In the genomic region with DNA sequence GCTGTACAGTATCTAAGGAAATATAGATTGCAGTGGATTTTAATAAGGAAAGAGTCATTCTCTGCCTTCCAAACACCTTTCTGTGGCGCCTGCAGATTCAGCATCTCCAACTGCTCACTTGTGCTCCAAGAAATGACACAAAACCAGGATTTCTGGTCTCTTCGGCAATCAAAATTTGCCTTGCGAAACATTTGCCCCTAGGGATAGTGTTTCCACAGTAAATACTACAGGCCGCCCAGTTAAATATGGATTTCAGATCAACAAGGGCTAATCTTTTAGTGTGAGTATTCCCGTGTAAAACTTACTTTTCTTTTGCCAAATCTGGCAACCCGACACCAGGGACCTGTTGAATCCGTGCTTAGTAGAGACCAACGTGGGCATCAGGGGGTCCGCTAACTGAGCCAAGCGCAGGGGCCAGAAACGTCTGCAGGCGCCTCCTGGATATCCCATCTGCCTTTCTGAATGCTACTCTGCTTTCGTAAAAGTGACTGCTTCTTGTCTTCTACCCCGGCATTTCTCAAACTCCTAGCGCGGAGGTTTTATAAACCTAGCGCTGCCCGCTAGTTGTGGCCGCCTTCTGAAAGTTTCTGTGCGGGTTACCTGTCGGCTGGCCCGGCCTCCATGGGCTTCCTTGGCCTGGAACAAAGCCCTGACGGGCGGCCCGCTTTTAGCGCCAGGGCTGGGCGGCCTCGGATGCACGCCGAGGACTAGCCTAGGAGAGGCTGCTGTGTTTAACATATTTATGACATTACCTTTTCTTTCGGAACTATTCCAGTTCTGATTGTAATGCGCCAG, we compare ENCODE assay signal across 8 cellular contexts. TPM values are rescaled to one million over a fixed set of nuclear protein-coding genes. Genes with fewer than 3 reads are reported as not detected.
DNase-seq lines count a peak whose midpoint lies in the region; ATAC-seq and TF ChIP-seq lines count a peak whose summit lies in the region.

No MANE protein-coding gene starts in this region.

- peaks cover 46% of the 10 kb centered on the region for H3K27me3 Mint-ChIP-seq in activated CD4-positive, alpha-beta T cell treated with anti-CD3 and anti-CD28 coated beads for 36 hours

- H3K4me3 ChIP-seq in left lung (peak overlapping the region; percentile 52 to 53), subcutaneous abdominal adipose tissue (ENCODE audit: low read depth in 1 of 5, low read length in 5 of 5) (peak overlapping the region; percentile 58 to 73 (median 67))

- no peak overlapping the region for H3K27ac Mint-ChIP-seq in activated CD4-positive, alpha-beta T cell treated with anti-CD3 and anti-CD28 coated beads for 36 hours

- DNase-seq in activated CD4-positive, alpha-beta T cell treated with anti-CD3 and anti-CD28 coated beads for 36 hours: no peak
- no peak for DNase-seq in activated CD4-positive, alpha-beta T cell treated with anti-CD3 and anti-CD28 coated beads for 4 hours
- DNase-seq in astrocyte of the hippocampus (ENCODE audit: low read depth, low spot score) (peak; percentile 37), left lung (peak in 1 of 2 donors; percentile 78), GM19238 (ENCODE audit: insufficient read length, low spot score) (no peak), LoVo (ENCODE audit: low spot score) (no peak), KG1 (lab: John Stamatoyannopoulos, UW) (no peak)

- TF ChIP-seq CTCF in left lung (IDR thresholded peaks at IDR 0.05): no peak

- POLR2A ChIA-PET in activated CD4-positive, alpha-beta T cell treated with anti-CD3 and anti-CD28 coated beads for 36 hours (lab: Charles Lee): no interaction called here

- peaks cover 2% of the 10 kb centered on the region for H3K36me3 Mint-ChIP-seq in activated CD4-positive, alpha-beta T cell treated with anti-CD3 and anti-CD28 coated beads for 36 hours (ENCODE audit: low read depth)

- peaks cover 4 to 83% of the 10 kb centered on the region in 2 donors for H3K4me1 ChIP-seq in left lung
- H3K4me1 ChIP-seq in subcutaneous abdominal adipose tissue (ENCODE audit: control insufficient read depth in 5 of 5, insufficient read depth in 5 of 5, low read length in 5 of 5): peaks cover 0 to 47% (median 43%) of the 10 kb centered on the region in 5 donors

- peaks cover 24% of the 10 kb centered on the region for H3K4me1 Mint-ChIP-seq in activated CD4-positive, alpha-beta T cell treated with anti-CD3 and anti-CD28 coated beads for 36 hours

- ATAC-seq in activated CD4-positive, alpha-beta T cell treated with anti-CD3 and anti-CD28 coated beads for 36 hours: no peak
- no peak for ATAC-seq in left lung

- H3K9ac ChIP-seq in subcutaneous abdominal adipose tissue (ENCODE audit: low read length in 5 of 5): peak overlapping the region in 2 of 5 donors; percentile 59 to 66

- CTCF ChIA-PET in activated CD4-positive, alpha-beta T cell treated with anti-CD3 and anti-CD28 coated beads for 36 hours (lab: Charles Lee): no interaction called here

- peak overlapping the region; percentile 51 for H3K4me3 Mint-ChIP-seq in activated CD4-positive, alpha-beta T cell treated with anti-CD3 and anti-CD28 coated beads for 36 hours

- H3K9me3 ChIP-seq in left lung (no peaks in the 10 kb centered on the region), subcutaneous abdominal adipose tissue (ENCODE audit: control insufficient read depth in 5 of 5, low read length in 5 of 5) (no peaks in the 10 kb centered on the region)

- H3K27me3 ChIP-seq in left lung (peaks cover 4 to 58% of the 10 kb centered on the region in 2 donors), subcutaneous abdominal adipose tissue (ENCODE audit: control insufficient read depth in 5 of 5, insufficient read depth in 4 of 5, low read length in 5 of 5) (peaks cover 16 to 23% (median 18%) of the 10 kb centered on the region in 5 donors)

- intact Hi-C loops in activated CD4-positive, alpha-beta T cell treated with anti-CD3 and anti-CD28 coated beads for 36 hours (cut with DNase I, micrococcal nuclease): loop anchor here in 1 of 2 experiments (5.0 to 10.0 kb wide), 3 partner anchors 36 to 201 kb away; no protein-coding TSS in a partner anchor
- intact Hi-C loops in left lung (cut with DNase I): no loop called here

- H3K9me3 Mint-ChIP-seq in activated CD4-positive, alpha-beta T cell treated with anti-CD3 and anti-CD28 coated beads for 36 hours (ENCODE audit: low read depth): no peaks in the 10 kb centered on the region

- H3K36me3 ChIP-seq in left lung (peaks cover 0 to 32% of the 10 kb centered on the region in 2 donors), subcutaneous abdominal adipose tissue (ENCODE audit: control insufficient read depth in 5 of 5, insufficient read depth in 5 of 5, low read length in 5 of 5) (no peaks in the 10 kb centered on the region)

- peak overlapping the region in 1 of 2 donors; percentile 93 for H3K27ac ChIP-seq in left lung
- H3K27ac ChIP-seq in subcutaneous abdominal adipose tissue (ENCODE audit: low read depth, low read length): no peak overlapping the region

RNA-seq across cellular contexts. Expression of gene CYP1B1, which starts 2.5 kb away (rescaled TPM):
- 1 to 10 TPM; 6.3 TPM for total RNA-seq in activated CD4-positive, alpha-beta T cell treated with anti-CD3 and anti-CD28 coated beads for 36 hours
- total RNA-seq in left lung: 100 to 1,000 TPM in 1 of 2 donors, 10 to 100 TPM in 1; 30.3 to 155 TPM

Comparison
In these comparisons a context has a peak if more than half of its experiments do, and no peak if none do; other contexts are left out.
1. RNA of gene CYP1B1, which starts 2.5 kb away (total RNA-seq): 30.3 to 155 TPM in left lung; 6.3 TPM in activated CD4-positive, alpha-beta T cell treated with anti-CD3 and anti-CD28 coated beads for 36 hours; every median in the first group is over 4 times any median in the second.